In the genomic region with DNA sequence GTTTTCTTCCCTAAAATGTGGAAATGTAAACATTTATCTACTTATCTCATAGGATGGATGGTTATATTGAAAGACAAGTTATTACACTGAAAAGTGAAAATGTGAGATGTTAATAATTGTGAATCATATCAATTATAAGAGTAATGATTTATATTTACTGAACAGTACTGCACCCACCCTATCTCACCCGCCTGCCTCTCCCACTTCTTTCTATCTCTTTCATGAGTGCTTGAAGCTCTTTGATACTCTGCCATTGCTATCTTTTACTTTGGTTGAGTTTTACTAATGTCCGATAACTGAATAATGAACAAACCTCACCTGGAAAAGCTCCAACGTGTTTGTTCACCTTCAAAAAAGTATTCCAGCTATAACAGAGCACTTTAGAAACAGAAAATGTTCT, we compare ENCODE assay signal across 30 cellular contexts.
DNase-seq lines count a peak whose midpoint lies in the region; ATAC-seq and TF ChIP-seq lines count a peak whose summit lies in the region.
"Had no signal": no experiment of that assay in that cellular context is flagged by ENCODE, and none has a peak within 500 bp of the region (broad histone marks: within the 10 kb centered on the region; RNA-seq: fewer than 3 reads in every experiment).

No MANE protein-coding gene starts in this region.

- DNase-seq in left ventricle myocardium inferior (no peak), right atrium auricular region (ENCODE audit: low spot score) (no peak), HL-60 (ENCODE audit: low read depth in 1 of 2, low spot score in 1 of 2) (no peak), omental fat pad (ENCODE audit: low spot score) (no peak), NCI-H446 treated with DMSO at 0.1 percent for 48 hours (lab: John Stamatoyannopoulos, UW) (no peak), GM10266 (ENCODE audit: extremely low spot score) (no peak)
- DNase-seq: 8988T; ACHN; BE2C; C1 segment of cervical spinal cord; Caco-2; Calu3; CD4-positive, alpha-beta memory T cell; CD4-positive, alpha-beta T cell; CD4-positive, CD25-positive, alpha-beta regulatory T cell; CD8-positive, alpha-beta memory T cell; CD8-positive, alpha-beta T cell; COR-L47; DMS 273 treated with DMSO at 0.1 percent for 48 hours; DMS153; DMS53; DMS79; DMS79 treated with DMSO at 0.1 percent for 48 hours; DND-41; EL had no signal

- ATAC-seq in omental fat pad (ENCODE audit: low FRiP score), result peak; percentile 63
- ATAC-seq: A549; CD8-positive, alpha-beta T cell had no signal

- H3K27me3 ChIP-seq in left ventricle myocardium inferior (ENCODE audit: low read depth), result no peaks in the 10 kb centered on the region
- H3K27me3 ChIP-seq in right atrium auricular region, result no peaks in the 10 kb centered on the region
- no peaks in the 10 kb centered on the region for H3K27me3 ChIP-seq in HL-60 (ENCODE audit: insufficient read depth, poor library complexity, severe bottlenecking)
- H3K27me3 ChIP-seq: BE2C; BLaER1; BLaER1 treated with 17β-estradiol and CSF1 and Interleukin-3, amounts not matched to agents 10 nM and 100 nM had no signal

- H3K27ac ChIP-seq in left ventricle myocardium inferior (replicated peaks) (peak overlapping the region; percentile 58), right atrium auricular region (no peak overlapping the region), HL-60 (replicated peaks) (peak overlapping the region; percentile 66)
- H3K27ac ChIP-seq: 22Rv1; A549; BLaER1; BLaER1 treated with 17β-estradiol and CSF1 and Interleukin-3, amounts not matched to agents 10 nM and 100 nM; C4-2B had no signal

- peaks cover 10% of the 10 kb centered on the region for H3K9me3 ChIP-seq in left ventricle myocardium inferior (replicated peaks)
- H3K9me3 ChIP-seq in right atrium auricular region, result peaks cover 0 to 6% of the 10 kb centered on the region in 2 donors
- H3K9me3 ChIP-seq: BE2C, BLaER1 had no signal

- no peak overlapping the region for H3K4me3 ChIP-seq in left ventricle myocardium inferior
- H3K4me3 ChIP-seq in right atrium auricular region, result no peak overlapping the region
- H3K4me3 ChIP-seq in HL-60 (replicated peaks; ENCODE audit: insufficient read depth, low read length), result no peak overlapping the region
- H3K4me3 ChIP-seq: A549; BLaER1; BLaER1 treated with 17β-estradiol and CSF1 and Interleukin-3, amounts not matched to agents 10 nM and 100 nM had no signal

- intact Hi-C loops in left ventricle myocardium inferior (cut with micrococcal nuclease), result no loop called here

- peaks cover 10% of the 10 kb centered on the region for H3K4me1 ChIP-seq in left ventricle myocardium inferior
- no peaks in the 10 kb centered on the region for H3K4me1 ChIP-seq in right atrium auricular region
- H3K4me1 ChIP-seq: A549; BE2C; BLaER1; BLaER1 treated with 17β-estradiol and CSF1 and Interleukin-3, amounts not matched to agents 10 nM and 100 nM; Caco-2 had no signal

- H3K36me3 ChIP-seq in left ventricle myocardium inferior, result no peaks in the 10 kb centered on the region
- H3K36me3 ChIP-seq in right atrium auricular region, result no peaks in the 10 kb centered on the region
- H3K36me3 ChIP-seq: BE2C; BLaER1; BLaER1 treated with 17β-estradiol and CSF1 and Interleukin-3, amounts not matched to agents 10 nM and 100 nM had no signal

- no peak for TF ChIP-seq CTCF in left ventricle myocardium inferior (IDR thresholded peaks at IDR 0.05; ENCODE audit: borderline replicate concordance)
- no peak for TF ChIP-seq CTCF in right atrium auricular region (IDR thresholded peaks at IDR 0.05)
- no peak for TF ChIP-seq CTCF in HL-60 (IDR thresholded peaks at IDR 0.05; ENCODE audit: insufficient read depth, low read length)
- TF ChIP-seq CTCF in omental fat pad (IDR thresholded peaks at IDR 0.05), result no peak
- TF ChIP-seq CTCF in GM10266 (IDR thresholded peaks at IDR 0.05; ENCODE audit: control insufficient read depth, insufficient read depth, low read depth, missing control alignments), result no peak

Comparison
In these comparisons a context has a peak if more than half of its experiments do, and no peak if none do; other contexts are left out.
1. H3K27ac ChIP-seq: peak in left ventricle myocardium inferior (single experiment) and HL-60 (single experiment); none in right atrium auricular region (0 of 2).